12 cellular contexts compared by ENCODE assay signal in genomic region chr6:44932651-44933091, GRCh38.
DNase-seq lines count a peak whose midpoint lies in the region; ATAC-seq and TF ChIP-seq lines count a peak whose summit lies in the region.
"Had no signal": no experiment of that assay in that cellular context is flagged by ENCODE, and none has a peak within 500 bp of the region (broad histone marks: within the 10 kb centered on the region; RNA-seq: fewer than 3 reads in every experiment).

No MANE protein-coding gene starts in this region.

- intact Hi-C loops in PC-3 (cut with micrococcal nuclease) (no loop called here), Right ventricle myocardium superior (cut with DNase I) (no loop called here)

- TF ChIP-seq CTCF in PC-3 (conservative IDR thresholded peaks at IDR 0.05; ENCODE audit: low read depth, low read length) = no peak
- TF ChIP-seq CTCF in endothelial cell (IDR thresholded peaks at IDR 0.05; ENCODE audit: unreplicated experiment) = no peak

- H3K4me1 ChIP-seq in PC-3 (ENCODE audit: insufficient read depth, low read length) = no peaks in the 10 kb centered on the region
- H3K4me1 ChIP-seq: Caco-2, SJSA1, testis had no signal

- no peak for DNase-seq in PC-3
- DNase-seq in activated CD4-positive, alpha-beta T cell treated with anti-CD3 and anti-CD28 coated beads, Interleukin-2, amount 50 U/mL, for 48 hours = peak; percentile 19 to 43
- DNase-seq in activated naive CD8-positive, alpha-beta T cell treated with anti-CD3 and anti-CD28 coated beads for 36 hours = peak; percentile 34
- DNase-seq in stimulated activated CD8-positive, alpha-beta memory T cell treated with anti-CD3 and anti-CD28 coated beads, Interleukin-4, amount 100 ng/mL, for 24 hours (ENCODE audit: low read depth) = peak; percentile 12
- DNase-seq in endothelial cell (ENCODE audit: low spot score) = no peak
- DNase-seq in NCI-H82 (lab: John Stamatoyannopoulos, UW) = no peak
- no peak for DNase-seq in Right ventricle myocardium superior
- DNase-seq: Caco-2, NCI-H1694, testis had no signal

- peaks cover 53% of the 10 kb centered on the region for H3K4me1 Mint-ChIP-seq in activated naive CD8-positive, alpha-beta T cell treated with anti-CD3 and anti-CD28 coated beads for 36 hours
- no peaks in the 10 kb centered on the region for H3K4me1 Mint-ChIP-seq in endothelial cell (ENCODE audit: unreplicated experiment)
- H3K4me1 Mint-ChIP-seq: brain had no signal

- H3F3A ChIP-seq in PC-3 (ENCODE audit: low read length, unreplicated experiment) = no peaks in the 10 kb centered on the region

- no peaks in the 10 kb centered on the region for H4K20me1 ChIP-seq in PC-3 (ENCODE audit: low read length)

- H3K9me2 ChIP-seq in PC-3 (replicated peaks; ENCODE audit: low read length) = no peaks in the 10 kb centered on the region

- no peaks in the 10 kb centered on the region for H3K36me3 ChIP-seq in PC-3 (ENCODE audit: low read depth, low read length)
- H3K36me3 ChIP-seq: SJSA1 had no signal

- peak overlapping the region; percentile 61 for H3K4me2 ChIP-seq in PC-3 (ENCODE audit: low read length)

- H3K4me3 Mint-ChIP-seq in activated naive CD8-positive, alpha-beta T cell treated with anti-CD3 and anti-CD28 coated beads for 36 hours = peak overlapping the region; percentile 80
- H3K4me3 Mint-ChIP-seq in endothelial cell (ENCODE audit: unreplicated experiment) = no peak overlapping the region
- H3K4me3 Mint-ChIP-seq: brain had no signal

- ATAC-seq in PC-3 (no peak), Right ventricle myocardium superior (ENCODE audit: poor library complexity) (no peak)

- H3K4me3 ChIP-seq in PC-3 (ENCODE audit: low read length) = peak overlapping the region; percentile 63
- H3K4me3 ChIP-seq: SJSA1, testis had no signal

- peaks cover 5% of the 10 kb centered on the region for H3K9me3 Mint-ChIP-seq in activated naive CD8-positive, alpha-beta T cell treated with anti-CD3 and anti-CD28 coated beads for 36 hours
- no peaks in the 10 kb centered on the region for H3K9me3 Mint-ChIP-seq in endothelial cell (ENCODE audit: unreplicated experiment)
- H3K9me3 Mint-ChIP-seq: brain had no signal

- CTCF ChIA-PET in PC-3 (lab: Charles Lee) = no interaction called here

- H3K9ac ChIP-seq in PC-3 (ENCODE audit: low read length) = no peak overlapping the region

- no peaks in the 10 kb centered on the region for H3K27me3 ChIP-seq in PC-3 (ENCODE audit: low read length)
- H3K27me3 ChIP-seq: SJSA1, testis had no signal

- peak overlapping the region; percentile 94 for H3K27ac Mint-ChIP-seq in activated naive CD8-positive, alpha-beta T cell treated with anti-CD3 and anti-CD28 coated beads for 36 hours
- H3K27ac Mint-ChIP-seq in endothelial cell (ENCODE audit: unreplicated experiment) = no peak overlapping the region
- H3K27ac Mint-ChIP-seq: brain had no signal

- H3K9me3 ChIP-seq in PC-3 (ENCODE audit: low read length) = no peaks in the 10 kb centered on the region
- H3K9me3 ChIP-seq: Caco-2, SJSA1, testis had no signal

- no peaks in the 10 kb centered on the region for H3K79me2 ChIP-seq in PC-3 (ENCODE audit: low read length)

- H2AFZ ChIP-seq in PC-3 (ENCODE audit: low read length) = peak overlapping the region; percentile 72

- H3K36me3 Mint-ChIP-seq in activated naive CD8-positive, alpha-beta T cell treated with anti-CD3 and anti-CD28 coated beads for 36 hours = peaks cover 12% of the 10 kb centered on the region
- no peaks in the 10 kb centered on the region for H3K36me3 Mint-ChIP-seq in endothelial cell (ENCODE audit: low read depth, unreplicated experiment)

- no peak overlapping the region for H3K27ac ChIP-seq in PC-3 (ENCODE audit: low read length)
- H3K27ac ChIP-seq: SJSA1, testis had no signal

- no peaks in the 10 kb centered on the region for H3K27me3 Mint-ChIP-seq in activated naive CD8-positive, alpha-beta T cell treated with anti-CD3 and anti-CD28 coated beads for 36 hours
- H3K27me3 Mint-ChIP-seq in endothelial cell (ENCODE audit: unreplicated experiment) = no peaks in the 10 kb centered on the region
- H3K27me3 Mint-ChIP-seq: brain had no signal

- no TSS peak for BruUV-seq in PC-3 (replicated peaks; lab: Mats Ljungman, UMichigan)

- POLR2A ChIA-PET in PC-3 (lab: Charles Lee; ENCODE audit: unreplicated experiment) = no interaction called here

Comparison
In these comparisons a context has a peak if more than half of its experiments do, and no peak if none do; other contexts are left out.
1. DNase-seq: peak in activated CD4-positive, alpha-beta T cell treated with anti-CD3 and anti-CD28 coated beads, Interleukin-2, amount 50 U/mL, for 48 hours (2 of 2), activated naive CD8-positive, alpha-beta T cell treated with anti-CD3 and anti-CD28 coated beads for 36 hours (single experiment) and stimulated activated CD8-positive, alpha-beta memory T cell treated with anti-CD3 and anti-CD28 coated beads, Interleukin-4, amount 100 ng/mL, for 24 hours (single experiment); none in PC-3 (single experiment), endothelial cell (single experiment), NCI-H82 (single experiment) and Right ventricle myocardium superior (single experiment).